Comparison of ENCODE assay signal across 8 cellular contexts in the genomic region with DNA sequence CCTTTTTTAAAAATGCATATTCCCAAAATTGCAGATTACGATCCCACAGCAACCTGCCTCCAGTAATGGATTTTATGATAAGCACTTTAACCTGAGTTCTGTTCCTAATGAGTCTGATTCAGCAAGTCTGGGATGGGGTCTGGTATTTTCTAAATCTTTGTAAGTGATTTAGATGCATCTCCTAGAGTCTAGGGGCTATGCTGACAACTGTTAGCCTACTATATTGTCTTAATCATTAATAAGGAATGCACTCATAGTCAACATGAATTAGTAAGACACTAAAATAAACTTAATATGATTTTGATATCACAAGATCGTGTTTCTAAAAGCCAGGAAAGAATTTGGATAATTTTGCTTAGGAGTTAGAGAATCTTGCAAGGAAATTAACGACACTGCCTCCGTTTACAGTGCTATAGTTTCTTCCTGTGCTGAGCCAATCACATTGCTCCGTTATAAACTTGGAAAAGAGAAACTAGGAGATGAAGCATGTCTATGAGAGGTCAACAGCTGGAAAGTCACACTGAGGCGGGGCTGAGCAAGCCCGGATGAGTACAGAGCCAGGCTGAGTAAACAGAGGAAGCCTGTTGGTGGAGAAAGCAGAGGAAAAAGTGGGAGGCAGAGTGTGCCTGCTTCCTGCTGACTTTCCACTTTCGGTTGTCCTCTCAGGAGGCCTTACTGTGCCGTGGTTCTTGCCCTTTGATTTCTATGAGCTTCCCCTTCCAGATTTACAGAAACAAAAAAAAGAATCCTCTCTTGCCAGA. TPM values are rescaled to one million over a fixed set of nuclear protein-coding genes. Genes with fewer than 3 reads are reported as not detected.
DNase-seq lines count a peak whose midpoint lies in the region; ATAC-seq and TF ChIP-seq lines count a peak whose summit lies in the region.

No MANE protein-coding gene starts in this region.

- H3K36me3 ChIP-seq in WERI-Rb-1 (peaks cover 72% of the 10 kb centered on the region), psoas muscle (ENCODE audit: insufficient read depth in 1 of 2, low read depth in 1 of 2) (no peaks in the 10 kb centered on the region)

- peaks cover 78% of the 10 kb centered on the region for H3K4me1 ChIP-seq in psoas muscle

- WGBS in psoas muscle, 3 donors: 9 to 10% (median 9%) methylated on average over 9 of the region's 9 CpGs

- ATAC-seq in Right ventricle myocardium superior (ENCODE audit: poor library complexity) (peak; percentile 90), psoas muscle (peak; percentile 82 to 88 (median 85)), GM21619 (IDR thresholded peaks at IDR 0.05; ENCODE audit: unreplicated experiment) (no peak), HG03457 (IDR thresholded peaks at IDR 0.05; ENCODE audit: unreplicated experiment) (no peak)

- H3K4me3 ChIP-seq in WERI-Rb-1 (ENCODE audit: low read depth, low read length) (peak overlapping the region; percentile 9), psoas muscle (peak overlapping the region; percentile 95)

- H3K9me3 ChIP-seq in WERI-Rb-1 (ENCODE audit: severe bottlenecking) (no peaks in the 10 kb centered on the region), psoas muscle (no peaks in the 10 kb centered on the region)

- H3K27me3 ChIP-seq in WERI-Rb-1 (ENCODE audit: insufficient read depth, low read depth, severe bottlenecking) (no peaks in the 10 kb centered on the region), psoas muscle (ENCODE audit: insufficient read depth in 3 of 3, low read length in 2 of 3) (no peaks in the 10 kb centered on the region)

- TF ChIP-seq CTCF in WERI-Rb-1 (IDR thresholded peaks at IDR 0.05; ENCODE audit: low read depth, low read length) (no peak), psoas muscle (IDR thresholded peaks at IDR 0.05) (no peak)

- intact Hi-C loops in Right ventricle myocardium superior (cut with DNase I) (no loop called here), psoas muscle (cut with DNase I) (loop anchor here in 1 of 2 donors (5.0 kb wide), 1 partner anchor 34 kb away; no protein-coding TSS in a partner anchor)

- DNase-seq in AG08395 (ENCODE audit: low spot score) (peak; percentile 74), LHCN-M2 (ENCODE audit: low read depth) (peak; percentile 96), WERI-Rb-1 (peak; percentile 42), Right ventricle myocardium superior (peak; percentile 89), psoas muscle (peak; percentile 80 to 88), NCI-H1930 (lab: John Stamatoyannopoulos, UW) (no peak)

- H3K27ac ChIP-seq in WERI-Rb-1 (peak overlapping the region; percentile 95), psoas muscle (peak overlapping the region; percentile 97)

RNA-seq across cellular contexts. Expression of a gene that starts 5.4 kb away (rescaled TPM):
- total RNA-seq in LHCN-M2 (2014; rRNA removed): 156 and 163 TPM in 2 replicates
- 79.5 TPM for polyA plus RNA-seq in LHCN-M2 (2012)
- total RNA-seq in Right ventricle myocardium superior: 96.3 TPM
- 100 to 1,000 TPM; 109 to 199 (median 170) TPM for total RNA-seq in psoas muscle
- polyA plus RNA-seq in psoas muscle: 100 to 1,000 TPM in 1 of 3 donors, 10 to 100 TPM in 2; 58.5 to 107 (median 81.7) TPM

RNA-seq across cellular contexts. Expression of a gene that starts 43.3 kb away (rescaled TPM):
- total RNA-seq in LHCN-M2 (2014; rRNA removed) (0.11 and 0.19 TPM in 2 replicates), Right ventricle myocardium superior (2.0 TPM), psoas muscle (1 to 10 TPM; 1.7 to 4.6 (median 3.2) TPM)
- 0.17 TPM for polyA plus RNA-seq in LHCN-M2 (2012)
- polyA plus RNA-seq in psoas muscle: 1 to 10 TPM; 1.2 to 2.6 (median 1.5) TPM

RNA-seq across cellular contexts. Expression of a gene that starts 60.0 kb away (rescaled TPM):
- total RNA-seq in LHCN-M2 (2014; rRNA removed): 42.4 and 48.2 TPM in 2 replicates
- polyA plus RNA-seq in LHCN-M2 (2012): 12.3 TPM
- 18.2 TPM for total RNA-seq in Right ventricle myocardium superior
- total RNA-seq in psoas muscle: 10 to 100 TPM; 14.1 to 25.9 (median 17.6) TPM
- polyA plus RNA-seq in psoas muscle: 10 to 100 TPM; 14.2 to 26.0 (median 25.4) TPM

Comparison
In these comparisons a context has a peak if more than half of its experiments do, and no peak if none do; other contexts are left out.
1. DNase-seq: peak in AG08395 (single experiment), LHCN-M2 (single experiment), WERI-Rb-1 (single experiment), Right ventricle myocardium superior (single experiment) and psoas muscle (2 of 2); none in NCI-H1930 (0 of 2).
2. ATAC-seq: peak in Right ventricle myocardium superior (single experiment) and psoas muscle (4 of 4); none in GM21619 (single experiment) and HG03457 (single experiment).